In genomic region chr12:98515368-98516183, GRCh38 we compare ENCODE assay signal across 8 cellular contexts. TPM values are rescaled to one million over a fixed set of nuclear protein-coding genes. Genes with fewer than 3 reads are reported as not detected.
DNase-seq lines count a peak whose midpoint lies in the region; ATAC-seq, FAIRE-seq and TF ChIP-seq lines count a peak whose summit lies in the region.

Gene TMPO, plus strand, starts transcription at chr12:98515590. Its CDS starts 278 bp downstream, at chr12:98515868.

- H3K4me1 ChIP-seq in left ventricle myocardium inferior (peaks cover 45% of the 10 kb centered on the region), psoas muscle (peaks cover 16% of the 10 kb centered on the region), urinary bladder (ENCODE audit: insufficient read depth) (peaks cover 4% of the 10 kb centered on the region)

- H3K36me3 ChIP-seq in left ventricle myocardium inferior (no peaks in the 10 kb centered on the region), psoas muscle (ENCODE audit: insufficient read depth in 1 of 2, low read depth in 1 of 2) (no peaks in the 10 kb centered on the region), urinary bladder (ENCODE audit: insufficient read depth) (no peaks in the 10 kb centered on the region)

- no peaks in the 10 kb centered on the region for H3K27me3 ChIP-seq in left ventricle myocardium inferior (ENCODE audit: low read depth)
- no peaks in the 10 kb centered on the region for H3K27me3 ChIP-seq in psoas muscle (ENCODE audit: insufficient read depth in 3 of 3, low read length in 2 of 3)

- intact Hi-C loops in T-helper 2 cell treated with Interferon-gamma antibody and Interleukin-4, amounts not matched to agents 100 ng/mL and 5 ng/mL, for 36 hours (cut with micrococcal nuclease), result loop anchor here (1.0 to 5.0 kb wide), 7 partner anchors 12 to 1687 kb away; partner anchors contain the start of genes ACTR6, APAF1 and SLC25A3
- intact Hi-C loops in left ventricle myocardium inferior (cut with micrococcal nuclease), result loop anchor here (10.0 kb wide), 1 partner anchor 91 kb away; no protein-coding TSS in a partner anchor
- intact Hi-C loops in psoas muscle (cut with DNase I), result loop anchor here (1.0 to 10.0 kb wide), 4 partner anchors 17 to 91 kb away; no protein-coding TSS in a partner anchor

- H3K27ac ChIP-seq in angular gyrus (ENCODE audit: low read depth, low read length) (peak within 1 kb of the TSS; percentile 94), left ventricle myocardium inferior (replicated peaks) (peak within 1 kb of the TSS; percentile 96), psoas muscle (peak within 1 kb of the TSS; percentile 88), urinary bladder (ENCODE audit: low read depth) (peak within 1 kb of the TSS; percentile 98)

- peak; percentile 74 for DNase-seq in GM18507 (ENCODE audit: extremely low spot score, insufficient read length, low read depth)
- peak; percentile 78 to 91 for DNase-seq in NCI-H1930 (lab: John Stamatoyannopoulos, UW)
- peak; percentile 90 for DNase-seq in left ventricle myocardium inferior
- DNase-seq in psoas muscle, result peak; percentile 89 to 94

- WGBS in psoas muscle, 3 donors, result 0% methylated on average over 60 to 93 of the region's 93 CpGs
- under 1% methylated on average over 93 of the region's 93 CpGs for WGBS in urinary bladder

- no peaks in the 10 kb centered on the region for H3K9me3 ChIP-seq in left ventricle myocardium inferior (replicated peaks)
- H3K9me3 ChIP-seq in psoas muscle, result no peaks in the 10 kb centered on the region

- peak; percentile 80 for ATAC-seq in HG02973 (IDR thresholded peaks at IDR 0.05; ENCODE audit: unreplicated experiment)
- peak; percentile 100 for ATAC-seq in psoas muscle

- no peak for TF ChIP-seq CTCF in left ventricle myocardium inferior (IDR thresholded peaks at IDR 0.05; ENCODE audit: borderline replicate concordance)
- peak; percentile 5 for TF ChIP-seq CTCF in psoas muscle (IDR thresholded peaks at IDR 0.05)

- H3K4me3 ChIP-seq in left ventricle myocardium inferior (peak within 1 kb of the TSS; percentile 98), psoas muscle (peak within 1 kb of the TSS; percentile 96), urinary bladder (ENCODE audit: low read depth, low read length) (peak within 1 kb of the TSS; percentile 97)

- FAIRE-seq in GM18507 (lab: Jason Lieb, UNC), result peak; percentile 93

RNA-seq across cellular contexts. Expression of gene TMPO, which starts in this region (rescaled TPM):
- 356 and 364 TPM in 2 replicates for total RNA-seq in T-helper 2 cell treated with Interferon-gamma antibody and Interleukin-4, amounts not matched to agents 100 ng/mL and 5 ng/mL, for 36 hours
- total RNA-seq in left ventricle myocardium inferior (16.9 TPM), psoas muscle (10 to 100 TPM in 2 of 4 donors, 1 to 10 TPM in 2; 9.1 to 15.9 (median 10.8) TPM), urinary bladder (220 TPM)
- polyA plus RNA-seq in psoas muscle (10 to 100 TPM in 1 of 3 donors, 1 to 10 TPM in 2; 5.9 to 13.1 (median 7.9) TPM), urinary bladder (25.5 TPM)

Comparison
In these comparisons a context has a peak if more than half of its experiments do, and no peak if none do; other contexts are left out.
1. Peak in every context shown above with its lines: DNase-seq, ATAC-seq, H3K4me3 ChIP-seq and H3K27ac ChIP-seq.
2. RNA of gene TMPO (total RNA-seq): 356 to 364 TPM in T-helper 2 cell treated with Interferon-gamma antibody and Interleukin-4, amounts not matched to agents 100 ng/mL and 5 ng/mL, for 36 hours and 220 TPM in urinary bladder (single experiment); 16.9 TPM in left ventricle myocardium inferior (single experiment) and 9.1 to 15.9 TPM in psoas muscle; every median in the first group is over 10 times any median in the second.